ENCODE assay signal across 8 cellular contexts in genomic region chr12:55707841-55708694, GRCh38. TPM values are rescaled to one million over a fixed set of nuclear protein-coding genes. Genes with fewer than 3 reads are reported as not detected.
DNase-seq lines count a peak whose midpoint lies in the region; ATAC-seq and TF ChIP-seq lines count a peak whose summit lies in the region.

ITGA7 (minus strand) TSS chr12:55707904; CDS start chr12:55707682, 222 bp downstream.

- ATAC-seq in HG02642 (IDR thresholded peaks at IDR 0.05; ENCODE audit: poor library complexity, unreplicated experiment) = peak; percentile 61
- ATAC-seq in thoracic aorta (ENCODE audit: insufficient number of reproducible peaks, low FRiP score, low read depth) = peak; percentile 16

- H3K9me3 ChIP-seq in Caco-2 = no peaks in the 10 kb centered on the region
- no peaks in the 10 kb centered on the region for H3K9me3 ChIP-seq in NT2/D1 (ENCODE audit: insufficient read depth, low read length)
- no peaks in the 10 kb centered on the region for H3K9me3 ChIP-seq in thoracic aorta

- peak within 1 kb of the TSS; percentile 78 for H3K4me3 Mint-ChIP-seq in Caco-2 (ENCODE audit: unreplicated experiment)
- peak within 1 kb of the TSS; percentile 87 for H3K4me3 Mint-ChIP-seq in neural crest cell

- CTCF ChIA-PET in Caco-2 (lab: Charles Lee) = interaction anchor here (0.6 to 3.5 kb wide), 4 partner anchors 12 to 73 kb away, joined by 3 to 41 read pairs (median 6); partner anchors contain the start of gene RDH5

- H3K27me3 Mint-ChIP-seq in Caco-2 (ENCODE audit: insufficient read depth, unreplicated experiment) (peaks cover 18% of the 10 kb centered on the region), neural crest cell (ENCODE audit: low read depth) (peaks cover 63% of the 10 kb centered on the region)

- no TSS peak for BruUV-seq in Caco-2 (replicated peaks; lab: Mats Ljungman, UMichigan)

- POLR2A ChIA-PET in Caco-2 (lab: Charles Lee) = interaction anchor here (1.0 kb wide), 1 partner anchor 396 kb away, joined by 3 read pairs; the partner anchor contains the start of gene PA2G4

- DNase-seq in Caco-2 (peak; percentile 76 to 86), NT2/D1 (ENCODE audit: low read depth, low spot score) (peak; percentile 92), foreskin fibroblast (peak in 1 of 2 donors; percentile 78), neural crest cell (ENCODE audit: low read depth, low spot score) (peak; percentile 83), thoracic aorta (ENCODE audit: low spot score) (no peak), OCI-M1 (lab: John Stamatoyannopoulos, UW) (no peak)
- peak; percentile 42 for DNase-seq in activated effector memory CD4-positive, alpha-beta T cell treated with Interleukin-2 at 50 U/mL for 16 hours

- peak within 1 kb of the TSS; percentile 78 for H3K4me3 ChIP-seq in Caco-2 (ENCODE audit: low read depth, low read length)
- peak within 1 kb of the TSS; percentile 86 for H3K4me3 ChIP-seq in NT2/D1 (ENCODE audit: insufficient read length, low read depth)
- H3K4me3 ChIP-seq in foreskin fibroblast (ENCODE audit: low read depth in 1 of 2, low read length in 2 of 2) = peak within 1 kb of the TSS; percentile 52 to 66
- H3K4me3 ChIP-seq in thoracic aorta = peak within 1 kb of the TSS; percentile 90

- H3K27me3 ChIP-seq in Caco-2 (replicated peaks; ENCODE audit: control insufficient read depth, insufficient read depth, low read length) (no peaks in the 10 kb centered on the region), NT2/D1 (ENCODE audit: insufficient read depth, insufficient read length) (peaks cover 37% of the 10 kb centered on the region), thoracic aorta (replicated peaks; ENCODE audit: insufficient read depth) (no peaks in the 10 kb centered on the region)

- H3K9ac ChIP-seq in NT2/D1 (ENCODE audit: insufficient read length, low read depth) = peak within 1 kb of the TSS; percentile 91

- H3K36me3 ChIP-seq in Caco-2 (ENCODE audit: control insufficient read depth, insufficient read depth, low read length) (no peaks in the 10 kb centered on the region), NT2/D1 (ENCODE audit: insufficient read depth, insufficient read length, low read length) (peaks cover 4% of the 10 kb centered on the region), thoracic aorta (no peaks in the 10 kb centered on the region)

- TF ChIP-seq CTCF in Caco-2 (IDR thresholded peaks at IDR 0.05; ENCODE audit: insufficient read depth in 1 of 2, low read depth in 1 of 2, low read length in 1 of 2, severe bottlenecking in 1 of 2, unreplicated experiment in 1 of 2) (no peak), foreskin fibroblast (IDR thresholded peaks at IDR 0.05; ENCODE audit: low read depth, low read length) (no peak), neural crest cell (conservative IDR thresholded peaks at IDR 0.05) (no peak), thoracic aorta (IDR thresholded peaks at IDR 0.05) (no peak)

- H3K27ac ChIP-seq in thoracic aorta = peak within 1 kb of the TSS; percentile 90 to 92

- H3K36me3 Mint-ChIP-seq in Caco-2 (ENCODE audit: insufficient read depth, unreplicated experiment) = no peaks in the 10 kb centered on the region
- H3K36me3 Mint-ChIP-seq in neural crest cell (ENCODE audit: low read depth) = no peaks in the 10 kb centered on the region

- H3K9me3 Mint-ChIP-seq in Caco-2 (ENCODE audit: unreplicated experiment) (no peaks in the 10 kb centered on the region), neural crest cell (no peaks in the 10 kb centered on the region)

- H3K4me1 Mint-ChIP-seq in Caco-2 (ENCODE audit: low read depth, unreplicated experiment) = peaks cover 18% of the 10 kb centered on the region
- H3K4me1 Mint-ChIP-seq in neural crest cell = peaks cover 46% of the 10 kb centered on the region

- H3K27ac Mint-ChIP-seq in Caco-2 (ENCODE audit: unreplicated experiment) (no peak within 1 kb of the TSS), neural crest cell (ENCODE audit: unreplicated experiment) (peak within 1 kb of the TSS; percentile 46)

- peaks cover 37% of the 10 kb centered on the region for H3K4me1 ChIP-seq in Caco-2
- peaks cover 9% of the 10 kb centered on the region for H3K4me1 ChIP-seq in NT2/D1 (ENCODE audit: insufficient read depth, insufficient read length)
- peaks cover 32 to 56% of the 10 kb centered on the region in 2 donors for H3K4me1 ChIP-seq in thoracic aorta (ENCODE audit: control insufficient read depth in 1 of 2, low read depth in 2 of 2)

- intact Hi-C loops in Caco-2 (cut with micrococcal nuclease; ENCODE audit: unreplicated experiment) = loop anchor here (1.0 kb wide), 1 partner anchor 8 kb away; the partner anchor contains the start of gene BLOC1S1

RNA-seq across cellular contexts. Expression of gene ITGA7, which starts in this region (rescaled TPM):
- total RNA-seq in Caco-2 (2022) (46.1 and 47.0 TPM in 2 replicates), neural crest cell (57.9 and 63.7 TPM in 2 replicates), thoracic aorta (100 to 1,000 TPM; 285 to 317 TPM)

Comparison
In these comparisons a context has a peak if more than half of its experiments do, and no peak if none do; other contexts are left out.
1. DNase-seq: peak in Caco-2 (2 of 2), NT2/D1 (single experiment), activated effector memory CD4-positive, alpha-beta T cell treated with Interleukin-2 at 50 U/mL for 16 hours (single experiment) and neural crest cell (single experiment); none in thoracic aorta (single experiment) and OCI-M1 (single experiment).
2. Peak in every context shown above with its lines, with median percentiles within 50 percentile points of each other: H3K4me3 ChIP-seq.